Comparison of ENCODE assay signal across 18 cellular contexts in genomic region chr7:121385056-121385799, GRCh38. TPM values are rescaled to one million over a fixed set of nuclear protein-coding genes. Genes with fewer than 3 reads are reported as not detected.
DNase-seq lines count a peak whose midpoint lies in the region; ATAC-seq and TF ChIP-seq lines count a peak whose summit lies in the region.
"Had no signal": no experiment of that assay in that cellular context is flagged by ENCODE, and none has a peak within 500 bp of the region (broad histone marks: within the 10 kb centered on the region; RNA-seq: fewer than 3 reads in every experiment).

No MANE protein-coding gene starts in this region.

- peak overlapping the region; percentile 2 for H3K27ac Mint-ChIP-seq in Calu3 (ENCODE audit: unreplicated experiment)
- H3K27ac Mint-ChIP-seq in activated naive CD8-positive, alpha-beta T cell treated with anti-CD3 and anti-CD28 coated beads for 36 hours: peak overlapping the region; percentile 59
- peak overlapping the region in 1 of 2 donors; percentile 72 for H3K27ac Mint-ChIP-seq in natural killer cell treated with Interleukin-12 subunit alpha and Interleukin-12 subunit beta and Interleukin-15 and Interleukin-18, amount 100 ng/mL, for 72 hours
- H3K27ac Mint-ChIP-seq: activated CD4-positive, alpha-beta memory T cell treated with anti-CD3 and anti-CD28 coated beads, Interleukin-2, amount 10 ng/mL, durations not matched to agents 7 days and 5 days had no signal

- H3K4me1 Mint-ChIP-seq in Calu3 (ENCODE audit: low read depth, unreplicated experiment): peaks cover 78% of the 10 kb centered on the region
- peaks cover 72% of the 10 kb centered on the region for H3K4me1 Mint-ChIP-seq in activated naive CD8-positive, alpha-beta T cell treated with anti-CD3 and anti-CD28 coated beads for 36 hours
- peaks cover 60 to 64% of the 10 kb centered on the region in 2 donors for H3K4me1 Mint-ChIP-seq in natural killer cell treated with Interleukin-12 subunit alpha and Interleukin-12 subunit beta and Interleukin-15 and Interleukin-18, amount 100 ng/mL, for 72 hours (ENCODE audit: low read depth in 2 of 2)

- TF ChIP-seq CTCF in Calu3 (IDR thresholded peaks at IDR 0.05; ENCODE audit: unreplicated experiment): no peak

- DNase-seq in Calu3: no peak
- DNase-seq in activated naive CD8-positive, alpha-beta T cell treated with anti-CD3 and anti-CD28 coated beads for 36 hours: no peak
- DNase-seq in natural killer cell treated with Interleukin-12 subunit alpha and Interleukin-12 subunit beta and Interleukin-15 and Interleukin-18, amount 100 ng/mL, for 72 hours (ENCODE audit: low spot score): no peak
- DNase-seq in stimulated activated CD4-positive, alpha-beta T cell treated with anti-CD3 and anti-CD28 coated beads, Interleukin-1b, Interleukin-23, amount 100 ng/mL, for 48 hours: no peak
- DNase-seq in NCI-H345 treated with DMSO at 0.1 percent for 48 hours (lab: John Stamatoyannopoulos, UW; ENCODE audit: unreplicated experiment): no peak
- DNase-seq: activated CD4-positive, alpha-beta memory T cell treated with anti-CD3 and anti-CD28 coated beads, Interleukin-2, amount 10 ng/mL, durations not matched to agents 7 days and 5 days; activated gamma-delta T cell treated with Interleukin-2 at 50 U/mL for 16 hours; gastrocnemius medialis; NCI-H146; RPMI8226; stimulated activated CD8-positive, alpha-beta memory T cell treated with anti-CD3 and anti-CD28 coated beads, Interleukin-4, amount 100 ng/mL, for 48 hours; upper lobe of left lung had no signal

- no peak overlapping the region for H3K4me3 Mint-ChIP-seq in Calu3 (ENCODE audit: low read depth, unreplicated experiment)
- H3K4me3 Mint-ChIP-seq in activated naive CD8-positive, alpha-beta T cell treated with anti-CD3 and anti-CD28 coated beads for 36 hours: no peak overlapping the region
- peak overlapping the region; percentile 23 for H3K4me3 Mint-ChIP-seq in natural killer cell treated with Interleukin-12 subunit alpha and Interleukin-12 subunit beta and Interleukin-15 and Interleukin-18, amount 100 ng/mL, for 72 hours
- H3K4me3 Mint-ChIP-seq: activated CD4-positive, alpha-beta memory T cell treated with anti-CD3 and anti-CD28 coated beads, Interleukin-2, amount 10 ng/mL, durations not matched to agents 7 days and 5 days had no signal

- H3K36me3 Mint-ChIP-seq in Calu3 (ENCODE audit: insufficient read depth, unreplicated experiment): peaks cover 53% of the 10 kb centered on the region
- H3K36me3 Mint-ChIP-seq in activated naive CD8-positive, alpha-beta T cell treated with anti-CD3 and anti-CD28 coated beads for 36 hours: peaks cover 9% of the 10 kb centered on the region
- H3K36me3 Mint-ChIP-seq in natural killer cell treated with Interleukin-12 subunit alpha and Interleukin-12 subunit beta and Interleukin-15 and Interleukin-18, amount 100 ng/mL, for 72 hours: peaks cover 6% of the 10 kb centered on the region

- intact Hi-C loops in Calu3 (cut with micrococcal nuclease; ENCODE audit: unreplicated experiment): no loop called here

- ATAC-seq in HG02759 (IDR thresholded peaks at IDR 0.05; ENCODE audit: unreplicated experiment) (peak; percentile 5), GM19452 (IDR thresholded peaks at IDR 0.05; ENCODE audit: unreplicated experiment) (no peak), GM21786 (IDR thresholded peaks at IDR 0.05; ENCODE audit: unreplicated experiment) (no peak)
- no peak for ATAC-seq in natural killer cell treated with Interleukin-12 subunit alpha and Interleukin-12 subunit beta and Interleukin-15 and Interleukin-18, amount 100 ng/mL, for 72 hours
- ATAC-seq: gastrocnemius medialis had no signal

- H3K27me3 Mint-ChIP-seq in Calu3 (ENCODE audit: unreplicated experiment): no peaks in the 10 kb centered on the region
- H3K27me3 Mint-ChIP-seq in activated naive CD8-positive, alpha-beta T cell treated with anti-CD3 and anti-CD28 coated beads for 36 hours: no peaks in the 10 kb centered on the region
- H3K27me3 Mint-ChIP-seq in natural killer cell treated with Interleukin-12 subunit alpha and Interleukin-12 subunit beta and Interleukin-15 and Interleukin-18, amount 100 ng/mL, for 72 hours: no peaks in the 10 kb centered on the region
- H3K27me3 Mint-ChIP-seq: activated CD4-positive, alpha-beta memory T cell treated with anti-CD3 and anti-CD28 coated beads, Interleukin-2, amount 10 ng/mL, durations not matched to agents 7 days and 5 days had no signal

- CTCF ChIA-PET in Calu3 (lab: Charles Lee): no interaction called here

- no TSS peak for BruUV-seq in Calu3 (replicated peaks; lab: Mats Ljungman, UMichigan)

- H3K9me3 Mint-ChIP-seq in Calu3 (ENCODE audit: low read depth, unreplicated experiment): no peaks in the 10 kb centered on the region
- H3K9me3 Mint-ChIP-seq in activated naive CD8-positive, alpha-beta T cell treated with anti-CD3 and anti-CD28 coated beads for 36 hours: no peaks in the 10 kb centered on the region
- no peaks in the 10 kb centered on the region for H3K9me3 Mint-ChIP-seq in natural killer cell treated with Interleukin-12 subunit alpha and Interleukin-12 subunit beta and Interleukin-15 and Interleukin-18, amount 100 ng/mL, for 72 hours
- H3K9me3 Mint-ChIP-seq: activated CD4-positive, alpha-beta memory T cell treated with anti-CD3 and anti-CD28 coated beads, Interleukin-2, amount 10 ng/mL, durations not matched to agents 7 days and 5 days had no signal

RNA-seq across cellular contexts. Expression of gene FAM3C, which starts 10.9 kb away (rescaled TPM):
- total RNA-seq in Calu3 (2022): 178 and 206 TPM in 2 replicates
- total RNA-seq in activated naive CD8-positive, alpha-beta T cell treated with anti-CD3 and anti-CD28 coated beads for 36 hours: 10 to 100 TPM; 25.7 to 27.0 TPM
- 10 to 100 TPM; 52.5 to 71.4 TPM for total RNA-seq in natural killer cell treated with Interleukin-12 subunit alpha and Interleukin-12 subunit beta and Interleukin-15 and Interleukin-18, amount 100 ng/mL, for 72 hours

RNA-seq across cellular contexts. Expression of gene WNT16, which starts 56.4 kb away (rescaled TPM):
- not detected in 2 replicates for total RNA-seq in Calu3 (2022)
- not detected for total RNA-seq in activated naive CD8-positive, alpha-beta T cell treated with anti-CD3 and anti-CD28 coated beads for 36 hours
- not detected for total RNA-seq in natural killer cell treated with Interleukin-12 subunit alpha and Interleukin-12 subunit beta and Interleukin-15 and Interleukin-18, amount 100 ng/mL, for 72 hours
- total RNA-seq: activated CD4-positive, alpha-beta memory T cell treated with anti-CD3 and anti-CD28 coated beads, Interleukin-2, amount 10 ng/mL, durations not matched to agents 7 days and 5 days; cardiac muscle cell; mesenteric fat pad; pulmonary artery endothelial cell; upper lobe of left lung had no signal
